In the genomic region with DNA sequence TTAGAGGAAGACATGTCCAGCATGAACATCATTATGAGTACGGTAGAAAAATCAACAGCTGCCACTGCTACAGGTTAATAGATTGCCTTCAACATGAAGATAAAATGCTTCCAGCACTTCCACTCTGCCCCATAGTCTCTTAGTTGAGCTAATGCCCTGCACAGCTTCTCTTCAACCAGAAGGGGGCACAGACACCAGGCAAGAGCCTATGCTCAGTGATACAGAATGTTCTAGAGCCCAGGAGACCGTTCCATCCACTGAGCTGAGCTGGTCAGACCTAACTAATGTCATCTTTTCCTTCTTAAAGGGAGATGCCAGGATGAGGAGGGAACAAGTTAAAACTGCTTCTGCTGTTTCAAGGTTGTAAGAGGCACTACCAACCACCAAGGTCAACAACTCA, we compare ENCODE assay signal across 10 cellular contexts. TPM values are rescaled to one million over a fixed set of nuclear protein-coding genes. Genes with fewer than 3 reads are reported as not detected.
A peak's percentile ranks its signal among the peaks of the same experiment; 100 is the strongest.
DNase-seq lines count a peak whose midpoint lies in the region; ATAC-seq and TF ChIP-seq lines count a peak whose summit lies in the region.
"Had no signal": no experiment of that assay in that cellular context is flagged by ENCODE, and none has a peak within 500 bp of the region (broad histone marks: within the 10 kb centered on the region; RNA-seq: fewer than 3 reads in every experiment).

No MANE protein-coding gene starts in this region.

- peaks cover 16 to 17% of the 10 kb centered on the region in 2 experiments for H3K4me1 Mint-ChIP-seq in H9
- peaks cover 0 to 3% (median 0%) of the 10 kb centered on the region in 4 donors for H3K4me1 Mint-ChIP-seq in naive thymus-derived CD8-positive, alpha-beta T cell
- H3K4me1 Mint-ChIP-seq: central memory CD8-positive, alpha-beta T cell had no signal

- ATAC-seq in left lung: peak; percentile 53
- ATAC-seq in naive thymus-derived CD8-positive, alpha-beta T cell: no peak

- H3F3A ChIP-seq in SU-DHL-6 (ENCODE audit: insufficient read depth): no peaks in the 10 kb centered on the region

- intact Hi-C loops in left lung (cut with DNase I): no loop called here

- no CpG with 5 or more reads among the region's 2 CpGs for WGBS in H9 (ENCODE audit: extremely low coverage, insufficient read length, low lambda C conversion rate)

- H3K27me3 ChIP-seq in GM06990 (replicated peaks; ENCODE audit: control insufficient read depth, insufficient read depth, low read length): no peaks in the 10 kb centered on the region
- no peaks in the 10 kb centered on the region for H3K27me3 ChIP-seq in H9 (ENCODE audit: insufficient read depth, low read length)
- H3K27me3 ChIP-seq in SU-DHL-6 (ENCODE audit: low read length): no peaks in the 10 kb centered on the region
- H3K27me3 ChIP-seq in left lung: no peaks in the 10 kb centered on the region

- H3K56ac ChIP-seq in H9 (ENCODE audit: insufficient read length, low read depth, low read length): no peak overlapping the region

- no peak overlapping the region for H4K8ac ChIP-seq in H9 (replicated peaks; ENCODE audit: insufficient read length, low read depth, low read length)

- H3K27ac ChIP-seq in H9 (ENCODE audit: insufficient read length, low read depth, low read length): no peak overlapping the region
- no peak overlapping the region for H3K27ac ChIP-seq in SU-DHL-6 (ENCODE audit: low read depth, low read length)
- no peak overlapping the region for H3K27ac ChIP-seq in left lung
- H3K27ac ChIP-seq: thoracic aorta had no signal

- H3K36me3 ChIP-seq in GM06990 (ENCODE audit: control insufficient read depth, insufficient read depth, low read length): no peaks in the 10 kb centered on the region
- H3K36me3 ChIP-seq in SU-DHL-6 (ENCODE audit: low read length): no peaks in the 10 kb centered on the region
- no peaks in the 10 kb centered on the region for H3K36me3 ChIP-seq in left lung
- H3K36me3 ChIP-seq: thoracic aorta had no signal

- H3K36me3 Mint-ChIP-seq in H9 (ENCODE audit: insufficient read depth in 1 of 3, low read depth in 3 of 3): peaks cover 4 to 29% (median 10%) of the 10 kb centered on the region in 3 experiments
- H3K36me3 Mint-ChIP-seq in naive thymus-derived CD8-positive, alpha-beta T cell: no peaks in the 10 kb centered on the region

- DNase-seq in GM06990 (ENCODE audit: extremely low read depth, insufficient read length) (no peak), H9 (no peak), left lung (no peak), occipital lobe (lab: John Stamatoyannopoulos, UW) (no peak), LoVo (ENCODE audit: low spot score) (no peak)
- DNase-seq in naive thymus-derived CD8-positive, alpha-beta T cell: no peak
- DNase-seq: activated CD4-positive, alpha-beta T cell treated with anti-CD3 and anti-CD28 coated beads for 4 hours had no signal

- no peak overlapping the region for H3K14ac ChIP-seq in H9 (ENCODE audit: insufficient read depth, low read length)

- no peaks in the 10 kb centered on the region for H3K23me2 ChIP-seq in H9 (ENCODE audit: insufficient read length, low read depth, low read length, poor library complexity, severe bottlenecking)

- H3K9ac ChIP-seq in H9 (ENCODE audit: extremely low read depth, insufficient read length, low read length): no peak overlapping the region
- H3K9ac ChIP-seq in SU-DHL-6 (ENCODE audit: low read length): no peak overlapping the region

- H3K27me3 Mint-ChIP-seq in H9 (ENCODE audit: low read depth): peaks cover 8% of the 10 kb centered on the region
- peaks cover 0 to 8% (median 1%) of the 10 kb centered on the region in 5 donors for H3K27me3 Mint-ChIP-seq in naive thymus-derived CD8-positive, alpha-beta T cell

- no peak overlapping the region for H3T11ph ChIP-seq in H9 (ENCODE audit: low read length)

- H4K91ac ChIP-seq in H9 (ENCODE audit: insufficient read length, low read depth, low read length): no peak overlapping the region

- no peak overlapping the region for H3K23ac ChIP-seq in H9 (ENCODE audit: insufficient read length, low read depth, low read length)

- no peak overlapping the region for H3K18ac ChIP-seq in H9 (ENCODE audit: insufficient read length, low read depth, low read length)

- H3K27ac Mint-ChIP-seq in H9: no peak overlapping the region
- H3K27ac Mint-ChIP-seq in naive thymus-derived CD8-positive, alpha-beta T cell: no peak overlapping the region

- no peaks in the 10 kb centered on the region for H3K79me2 ChIP-seq in H9 (ENCODE audit: insufficient read depth, low read length)
- H3K79me2 ChIP-seq in SU-DHL-6 (ENCODE audit: insufficient read depth, low read length): no peaks in the 10 kb centered on the region

- no peaks in the 10 kb centered on the region for H4K20me1 ChIP-seq in H9 (ENCODE audit: control insufficient read depth, insufficient read depth, insufficient read length)
- no peaks in the 10 kb centered on the region for H4K20me1 ChIP-seq in SU-DHL-6 (ENCODE audit: low read depth, low read length)

- H3K4me3 ChIP-seq in GM06990 (replicated peaks; ENCODE audit: low read depth, low read length) (no peak overlapping the region), SU-DHL-6 (ENCODE audit: insufficient read depth, low read length, poor library complexity, severe bottlenecking) (no peak overlapping the region), left lung (no peak overlapping the region)
- H3K4me3 ChIP-seq: thoracic aorta had no signal

- no peak overlapping the region for H4K5ac ChIP-seq in H9 (ENCODE audit: insufficient read length, low read depth, low read length)

- H3K4ac ChIP-seq in H9 (ENCODE audit: low read depth, low read length): no peak overlapping the region

- no peak overlapping the region for H3K4me3 Mint-ChIP-seq in H9
- H3K4me3 Mint-ChIP-seq in naive thymus-derived CD8-positive, alpha-beta T cell: no peak overlapping the region
- H3K4me3 Mint-ChIP-seq: central memory CD8-positive, alpha-beta T cell had no signal

- no peaks in the 10 kb centered on the region for H3K4me1 ChIP-seq in H9 (ENCODE audit: insufficient read depth, low read length)
- no peaks in the 10 kb centered on the region for H3K4me1 ChIP-seq in left lung

- no peak overlapping the region for H2BK5ac ChIP-seq in H9 (ENCODE audit: insufficient read length, low read length)

- TF ChIP-seq CTCF in GM06990 (IDR thresholded peaks at IDR 0.05; ENCODE audit: insufficient read depth, low read length, poor library complexity, severe bottlenecking) (peak; percentile 57), H9 (conservative IDR thresholded peaks at IDR 0.05) (peak; percentile 34; the same call in 2 of the 3 replicates), SU-DHL-6 (IDR thresholded peaks at IDR 0.05; ENCODE audit: insufficient read depth, low read length, poor library complexity, severe bottlenecking) (peak; percentile 17), left lung (IDR thresholded peaks at IDR 0.05) (no peak)

- H3K79me1 ChIP-seq in H9 (ENCODE audit: insufficient read depth, low read depth, low read length, poor library complexity, severe bottlenecking): no peaks in the 10 kb centered on the region

- H2AFZ ChIP-seq in H9 (ENCODE audit: low read length): no peak overlapping the region
- H2AFZ ChIP-seq in SU-DHL-6 (ENCODE audit: low read depth, low read length, severe bottlenecking): no peak overlapping the region

- POLR2A ChIA-PET in naive thymus-derived CD8-positive, alpha-beta T cell (lab: Charles Lee): no interaction called here

- no peak overlapping the region for H2BK15ac ChIP-seq in H9 (ENCODE audit: low read depth, low read length)

- no peak overlapping the region for H2BK12ac ChIP-seq in H9 (ENCODE audit: insufficient read length, low read depth, low read length)

- no peak overlapping the region for H2AK5ac ChIP-seq in H9 (ENCODE audit: insufficient read length, low read length)

- H2BK120ac ChIP-seq in H9 (ENCODE audit: low read depth, low read length, poor library complexity, severe bottlenecking): no peak overlapping the region

- H3K9me3 ChIP-seq in H9 (ENCODE audit: control insufficient read depth, low read depth, low read length) (peaks cover 45% of the 10 kb centered on the region), SU-DHL-6 (ENCODE audit: insufficient read depth, low read length) (no peaks in the 10 kb centered on the region), left lung (no peaks in the 10 kb centered on the region)
- H3K9me3 ChIP-seq: thoracic aorta had no signal

- H3K9me2 ChIP-seq in SU-DHL-6 (replicated peaks; ENCODE audit: insufficient read depth, low read length): no peaks in the 10 kb centered on the region

- H3K4me2 ChIP-seq in H9 (ENCODE audit: insufficient read depth, insufficient read length, low read length) (no peak overlapping the region), SU-DHL-6 (ENCODE audit: low read depth, low read length, poor library complexity, severe bottlenecking) (no peak overlapping the region)

- peaks cover 65 to 75% of the 10 kb centered on the region in 2 experiments for H3K9me3 Mint-ChIP-seq in H9
- no peaks in the 10 kb centered on the region for H3K9me3 Mint-ChIP-seq in naive thymus-derived CD8-positive, alpha-beta T cell
- H3K9me3 Mint-ChIP-seq: central memory CD8-positive, alpha-beta T cell had no signal

- H2BK20ac ChIP-seq in H9 (ENCODE audit: low read depth, low read length, poor library complexity, severe bottlenecking): no peak overlapping the region

RNA-seq across cellular contexts. Expression of gene SMIM10L2A, which starts 42.2 kb away (rescaled TPM):
- total RNA-seq in H9 (2021): 18.1 and 18.3 TPM in 2 replicates
- 1 to 10 TPM; 2.4 to 6.4 TPM for total RNA-seq in left lung
- 10.0 TPM for total RNA-seq in occipital lobe
- 1 to 10 TPM; 5.0 to 5.5 TPM for total RNA-seq in naive thymus-derived CD8-positive, alpha-beta T cell
- polyA plus RNA-seq in naive thymus-derived CD8-positive, alpha-beta T cell: under 1 TPM; 0.25 to 0.46 (median 0.36) TPM

RNA-seq across cellular contexts. Expression of gene INTS6L, which starts 56.5 kb away (rescaled TPM):
- total RNA-seq in H9 (2021) (7.4 and 7.8 TPM in 2 replicates), left lung (1 to 10 TPM; 6.2 to 7.2 TPM), occipital lobe (33.1 TPM)
- total RNA-seq in naive thymus-derived CD8-positive, alpha-beta T cell: 10 to 100 TPM; 38.6 to 42.3 TPM
- polyA plus RNA-seq in naive thymus-derived CD8-positive, alpha-beta T cell: 1 to 10 TPM; 4.1 to 7.4 (median 6.5) TPM

Comparison
In these comparisons a context has a peak if more than half of its experiments do, and no peak if none do; other contexts are left out.
1. CTCF ChIP-seq: peak in GM06990 (single experiment), H9 (single experiment) and SU-DHL-6 (single experiment); none in left lung (0 of 2).